8 cellular contexts compared by ENCODE assay signal in the genomic region with DNA sequence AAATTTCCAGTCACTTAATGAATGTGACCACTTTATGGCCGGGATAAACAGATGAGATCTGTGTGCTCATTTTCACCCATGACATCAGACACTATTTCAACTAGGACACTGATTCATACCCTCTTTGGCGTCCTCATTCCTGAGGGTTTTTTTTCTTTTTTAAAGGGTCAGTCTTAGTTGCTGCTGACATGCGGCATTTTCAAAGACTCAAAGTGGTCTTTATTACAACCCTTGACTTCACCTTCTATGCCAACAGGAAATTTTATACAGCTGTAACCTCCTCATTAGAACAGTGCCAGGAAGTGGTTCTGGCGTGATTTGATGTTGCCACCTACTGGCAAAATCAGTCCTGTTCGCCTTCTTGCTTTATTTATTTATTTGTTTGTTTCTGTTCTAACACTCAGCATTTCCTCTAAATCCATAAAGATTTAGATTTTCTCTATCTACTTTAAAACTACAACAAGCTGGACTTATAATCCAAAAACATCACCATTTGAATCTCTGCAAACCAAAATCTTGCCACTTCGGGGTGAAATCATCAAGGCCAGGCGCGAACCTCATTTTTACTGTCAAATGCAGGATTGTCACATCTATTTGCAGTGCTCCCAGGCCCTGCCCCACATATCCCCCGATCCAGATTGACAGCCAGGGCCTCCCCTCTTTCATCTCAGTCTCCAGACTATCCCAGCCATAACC.
A peak's percentile ranks its signal among the peaks of the same experiment; 100 is the strongest.
DNase-seq lines count a peak whose midpoint lies in the region; ATAC-seq and TF ChIP-seq lines count a peak whose summit lies in the region.

No MANE protein-coding gene starts in this region.

- no peak overlapping the region for H3K9ac ChIP-seq in PC-3 (ENCODE audit: low read length)

- POLR2A ChIA-PET in PC-3 (lab: Charles Lee; ENCODE audit: unreplicated experiment) = no interaction called here

- H3F3A ChIP-seq in PC-3 (ENCODE audit: low read length, unreplicated experiment) = no peaks in the 10 kb centered on the region

- no TSS peak for BruUV-seq in PC-3 (replicated peaks; lab: Mats Ljungman, UMichigan)

- H3K36me3 ChIP-seq in PC-3 (ENCODE audit: low read depth, low read length) = no peaks in the 10 kb centered on the region
- no peaks in the 10 kb centered on the region for H3K36me3 ChIP-seq in Peyer's patch

- H3K9me3 ChIP-seq in PC-3 (ENCODE audit: low read length) (no peaks in the 10 kb centered on the region), Peyer's patch (no peaks in the 10 kb centered on the region)

- ATAC-seq in PC-3 (no peak; the same call in 1 of the 2 replicates), sciatic nerve (peak; percentile 58), left colon (no peak), GM21367 (IDR thresholded peaks at IDR 0.05; ENCODE audit: unreplicated experiment) (no peak)

- H3K79me2 ChIP-seq in PC-3 (ENCODE audit: low read length) = no peaks in the 10 kb centered on the region

- DNase-seq in HK-2 (ENCODE audit: unreplicated experiment) (peak; percentile 13), PC-3 (peak; percentile 62), foreskin melanocyte (peak; percentile 74), sciatic nerve (ENCODE audit: low spot score) (no peak), left colon (no peak), NCI-H1048 (lab: John Stamatoyannopoulos, UW) (no peak), Peyer's patch (no peak)

- H3K27ac ChIP-seq in PC-3 (ENCODE audit: low read length) (no peak overlapping the region), Peyer's patch (no peak overlapping the region)

- TF ChIP-seq CTCF in PC-3 (conservative IDR thresholded peaks at IDR 0.05; ENCODE audit: low read depth, low read length) (peak; percentile 76), Peyer's patch (IDR thresholded peaks at IDR 0.05) (peak in 1 of 6 experiments; percentile 4)

- H4K20me1 ChIP-seq in PC-3 (ENCODE audit: low read length) = no peaks in the 10 kb centered on the region

- H3K4me3 ChIP-seq in PC-3 (ENCODE audit: low read length) = no peak overlapping the region
- no peak overlapping the region for H3K4me3 ChIP-seq in Peyer's patch

- H3K9me2 ChIP-seq in PC-3 (replicated peaks; ENCODE audit: low read length) = no peaks in the 10 kb centered on the region

- no peak for TF ChIP-seq POLR2A in Peyer's patch (IDR thresholded peaks at IDR 0.05)

- no peak overlapping the region for H3K4me2 ChIP-seq in PC-3 (ENCODE audit: low read length)

- H3K27me3 ChIP-seq in PC-3 (ENCODE audit: low read length) (no peaks in the 10 kb centered on the region), Peyer's patch (no peaks in the 10 kb centered on the region)

- intact Hi-C loops in PC-3 (cut with micrococcal nuclease) (loop anchor here (1.0 to 10.0 kb wide), 3 partner anchors 39 to 307 kb away; no protein-coding TSS in a partner anchor), sciatic nerve (cut with DNase I) (no loop called here), left colon (cut with DNase I, micrococcal nuclease) (no loop called here)

- CTCF ChIA-PET in PC-3 (lab: Charles Lee) = interaction anchor here (1.0 kb wide), 1 partner anchor 176 kb away, joined by 4 read pairs; no protein-coding TSS in a partner anchor

- H3K4me1 ChIP-seq in PC-3 (ENCODE audit: insufficient read depth, low read length) (peaks cover 10% of the 10 kb centered on the region), Peyer's patch (no peaks in the 10 kb centered on the region)

- 0 out of 2 replicates have a peak overlapping the region, but pooled peaks have one; percentile 54 for H2AFZ ChIP-seq in PC-3 (ENCODE audit: low read length)

Comparison
In these comparisons a context has a peak if more than half of its experiments do, and no peak if none do; other contexts are left out.
1. DNase-seq: peak in HK-2 (single experiment), PC-3 (single experiment) and foreskin melanocyte (single experiment); none in sciatic nerve (single experiment), left colon (0 of 2), NCI-H1048 (single experiment) and Peyer's patch (0 of 3).